Comparison of ENCODE assay signal across 11 cellular contexts in genomic region chr15:59169337-59169736, GRCh38. TPM values are rescaled to one million over a fixed set of nuclear protein-coding genes. Genes with fewer than 3 reads are reported as not detected.
A peak's percentile ranks its signal among the peaks of the same experiment; 100 is the strongest.
DNase-seq lines count a peak whose midpoint lies in the region; FAIRE-seq and TF ChIP-seq lines count a peak whose summit lies in the region.
"Had no signal": no experiment of that assay in that cellular context is flagged by ENCODE, and none has a peak within 500 bp of the region (broad histone marks: within the 10 kb centered on the region; RNA-seq: fewer than 3 reads in every experiment).

No MANE protein-coding gene starts in this region.

- no peak overlapping the region for H3K4me3 Mint-ChIP-seq in activated CD4-positive, alpha-beta memory T cell treated with anti-CD3 and anti-CD28 coated beads, Interleukin-2, amount 10 ng/mL, durations not matched to agents 7 days and 5 days
- H3K4me3 Mint-ChIP-seq in activated CD4-positive, alpha-beta memory T cell treated with anti-CD3 and anti-CD28 coated beads for 36 hours = no peak overlapping the region

- no peaks in the 10 kb centered on the region for H3K9me3 Mint-ChIP-seq in activated CD4-positive, alpha-beta memory T cell treated with anti-CD3 and anti-CD28 coated beads, Interleukin-2, amount 10 ng/mL, durations not matched to agents 7 days and 5 days
- peaks cover 2% of the 10 kb centered on the region for H3K9me3 Mint-ChIP-seq in activated CD4-positive, alpha-beta memory T cell treated with anti-CD3 and anti-CD28 coated beads for 36 hours

- no peak for TF ChIP-seq POLR2A in suprapubic skin (IDR thresholded peaks at IDR 0.05)

- CTCF ChIA-PET in activated CD4-positive, alpha-beta memory T cell treated with anti-CD3 and anti-CD28 coated beads, Interleukin-2, amount 10 ng/mL, durations not matched to agents 7 days and 5 days (lab: Charles Lee) = interaction anchor here (1.1 to 1.6 kb wide), 4 partner anchors 31 to 359 kb away, joined by 3 to 4 read pairs (median 4); no protein-coding TSS in a partner anchor
- CTCF ChIA-PET in activated CD4-positive, alpha-beta memory T cell treated with anti-CD3 and anti-CD28 coated beads for 36 hours (lab: Charles Lee) = no interaction called here

- H3K4me1 Mint-ChIP-seq in activated CD4-positive, alpha-beta memory T cell treated with anti-CD3 and anti-CD28 coated beads, Interleukin-2, amount 10 ng/mL, durations not matched to agents 7 days and 5 days = peaks cover 32% of the 10 kb centered on the region
- peaks cover 5% of the 10 kb centered on the region for H3K4me1 Mint-ChIP-seq in activated CD4-positive, alpha-beta memory T cell treated with anti-CD3 and anti-CD28 coated beads for 36 hours (ENCODE audit: low read depth)

- no peaks in the 10 kb centered on the region for H3K9me3 ChIP-seq in suprapubic skin
- H3K9me3 ChIP-seq: BE2C had no signal

- peak overlapping the region; percentile 11 for H3K27ac Mint-ChIP-seq in activated CD4-positive, alpha-beta memory T cell treated with anti-CD3 and anti-CD28 coated beads, Interleukin-2, amount 10 ng/mL, durations not matched to agents 7 days and 5 days
- no peak overlapping the region for H3K27ac Mint-ChIP-seq in activated CD4-positive, alpha-beta memory T cell treated with anti-CD3 and anti-CD28 coated beads for 36 hours

- peak overlapping the region; percentile 92 for H3K27ac ChIP-seq in suprapubic skin
- H3K27ac ChIP-seq: cardiac muscle cell had no signal

- H3K27me3 ChIP-seq in suprapubic skin = no peaks in the 10 kb centered on the region
- H3K27me3 ChIP-seq: BE2C, cardiac muscle cell had no signal

- H3K27me3 Mint-ChIP-seq in activated CD4-positive, alpha-beta memory T cell treated with anti-CD3 and anti-CD28 coated beads, Interleukin-2, amount 10 ng/mL, durations not matched to agents 7 days and 5 days = no peaks in the 10 kb centered on the region
- peaks cover 1% of the 10 kb centered on the region for H3K27me3 Mint-ChIP-seq in activated CD4-positive, alpha-beta memory T cell treated with anti-CD3 and anti-CD28 coated beads for 36 hours

- H3K4me1 ChIP-seq in suprapubic skin = peaks cover 72% of the 10 kb centered on the region
- H3K4me1 ChIP-seq: BE2C had no signal

- TF ChIP-seq CTCF in suprapubic skin (IDR thresholded peaks at IDR 0.05) (no peak), GM20000 (IDR thresholded peaks at IDR 0.05; ENCODE audit: extremely low read depth, missing control alignments) (no peak)

- no peaks in the 10 kb centered on the region for H3K36me3 ChIP-seq in suprapubic skin
- H3K36me3 ChIP-seq: BE2C, cardiac muscle cell had no signal

- TF ChIP-seq EP300 in suprapubic skin (IDR thresholded peaks at IDR 0.05) = no peak

- POLR2A ChIA-PET in activated CD4-positive, alpha-beta memory T cell treated with anti-CD3 and anti-CD28 coated beads, Interleukin-2, amount 10 ng/mL, durations not matched to agents 7 days and 5 days (lab: Charles Lee) = interaction anchor here (1.0 kb wide), 1 partner anchor 189 kb away, joined by 4 read pairs; no protein-coding TSS in a partner anchor
- POLR2A ChIA-PET in activated CD4-positive, alpha-beta memory T cell treated with anti-CD3 and anti-CD28 coated beads for 36 hours (lab: Charles Lee) = no interaction called here

- DNase-seq in activated CD4-positive, alpha-beta memory T cell treated with anti-CD3 and anti-CD28 coated beads, Interleukin-2, amount 10 ng/mL, durations not matched to agents 7 days and 5 days = no peak
- DNase-seq in activated CD4-positive, alpha-beta memory T cell treated with anti-CD3 and anti-CD28 coated beads for 36 hours = no peak
- DNase-seq in amniotic epithelial cell (ENCODE audit: low read depth) (peak; percentile 83), iris pigment epithelial cell (ENCODE audit: low read depth) (peak; percentile 91), suprapubic skin (ENCODE audit: low spot score in 2 of 2) (no peak), urothelium cell line (ENCODE audit: low spot score) (no peak), ureter (ENCODE audit: low spot score) (no peak), GM20000 (ENCODE audit: low spot score) (no peak)
- DNase-seq: BE2C, RPMI8226 had no signal

- H3K36me3 Mint-ChIP-seq in activated CD4-positive, alpha-beta memory T cell treated with anti-CD3 and anti-CD28 coated beads, Interleukin-2, amount 10 ng/mL, durations not matched to agents 7 days and 5 days (ENCODE audit: low read depth) = peaks cover 8% of the 10 kb centered on the region
- H3K36me3 Mint-ChIP-seq in activated CD4-positive, alpha-beta memory T cell treated with anti-CD3 and anti-CD28 coated beads for 36 hours = no peaks in the 10 kb centered on the region

- intact Hi-C loops in activated CD4-positive, alpha-beta memory T cell treated with anti-CD3 and anti-CD28 coated beads for 36 hours (cut with micrococcal nuclease) = no loop called here

- whole genome bisulfite sequencing in suprapubic skin = 54% methylated on average over 3 of the region's 3 CpGs

- no peak for FAIRE-seq in urothelium cell line (lab: Jason Lieb, UNC)

- no peak overlapping the region for H3K4me3 ChIP-seq in suprapubic skin
- H3K4me3 ChIP-seq: cardiac muscle cell had no signal

RNA-seq across cellular contexts. Expression of gene LDHAL6B, which starts 37.3 kb away (rescaled TPM):
- total RNA-seq in activated CD4-positive, alpha-beta memory T cell treated with anti-CD3 and anti-CD28 coated beads, Interleukin-2, amount 10 ng/mL, durations not matched to agents 7 days and 5 days = not detected
- not detected for total RNA-seq in activated CD4-positive, alpha-beta memory T cell treated with anti-CD3 and anti-CD28 coated beads for 36 hours
- total RNA-seq in suprapubic skin (not detected), ureter (not detected)
- total RNA-seq: cardiac muscle cell had no signal

Comparison
In these comparisons a context has a peak if more than half of its experiments do, and no peak if none do; other contexts are left out.
1. DNase-seq: peak in amniotic epithelial cell (single experiment) and iris pigment epithelial cell (single experiment); none in activated CD4-positive, alpha-beta memory T cell treated with anti-CD3 and anti-CD28 coated beads, Interleukin-2, amount 10 ng/mL, durations not matched to agents 7 days and 5 days (single experiment), activated CD4-positive, alpha-beta memory T cell treated with anti-CD3 and anti-CD28 coated beads for 36 hours (single experiment), suprapubic skin (0 of 2), urothelium cell line (single experiment), ureter (single experiment) and GM20000 (single experiment).